In genomic region chr4:169416997-169417396, GRCh38 we compare ENCODE assay signal across 12 cellular contexts.
DNase-seq lines count a peak whose midpoint lies in the region; ATAC-seq and TF ChIP-seq lines count a peak whose summit lies in the region.
"Had no signal": no experiment of that assay in that cellular context is flagged by ENCODE, and none has a peak within 500 bp of the region (broad histone marks: within the 10 kb centered on the region; RNA-seq: fewer than 3 reads in every experiment).

No MANE protein-coding gene starts in this region.

- no peak overlapping the region for H2AFZ ChIP-seq in HCT116 (ENCODE audit: low read depth, low read length, poor library complexity, severe bottlenecking)
- H2AFZ ChIP-seq: PC-9 had no signal

- H3K27ac ChIP-seq in HCT116 (ENCODE audit: low read depth, low read length): no peak overlapping the region
- H3K27ac ChIP-seq: left ventricle myocardium inferior, pancreas, PC-9 had no signal

- no peak overlapping the region for H3K9ac ChIP-seq in HCT116 (ENCODE audit: low read length)

- CTCF ChIA-PET in HCT116 (lab: Charles Lee): no interaction called here

- no peak for DNase-seq in HCT116 (ENCODE audit: low read depth, low spot score)
- DNase-seq in M059J (ENCODE audit: low read depth): peak; percentile 21
- peak; percentile 16 for DNase-seq in inferior parietal cortex (ENCODE audit: extremely low spot score)
- no peak for DNase-seq in NCI-H2227 treated with DMSO at 0.1 percent for 48 hours (lab: John Stamatoyannopoulos, UW)
- DNase-seq in stimulated activated naive CD4-positive, alpha-beta T cell (lab: John Stamatoyannopoulos, UW): no peak
- no peak for DNase-seq in SHP77 (lab: John Stamatoyannopoulos, UW)
- no peak for DNase-seq in activated CD4-positive, CD25-positive, alpha-beta regulatory T cell (lab: John Stamatoyannopoulos, UW)
- DNase-seq: cortex of kidney, left ventricle myocardium inferior, pancreas, PC-9 had no signal

- H3K27me3 ChIP-seq in HCT116 (ENCODE audit: insufficient read depth, low read length): no peaks in the 10 kb centered on the region
- H3K27me3 ChIP-seq: pancreas had no signal

- TF ChIP-seq RAD21 in HCT116 (IDR thresholded peaks at IDR 0.05; ENCODE audit: low read depth): no peak

- no peaks in the 10 kb centered on the region for H3K79me2 ChIP-seq in HCT116 (ENCODE audit: insufficient read depth, low read length)

- TF ChIP-seq POLR2A in HCT116 (IDR thresholded peaks at IDR 0.05; ENCODE audit: borderline replicate concordance, extremely low read depth, insufficient read depth, insufficient read length): no peak

- no peaks in the 10 kb centered on the region for H3K9me3 ChIP-seq in HCT116 (ENCODE audit: control insufficient read depth in 1 of 2, insufficient read depth in 1 of 2, low read depth in 1 of 2, low read length in 2 of 2)
- H3K9me3 ChIP-seq: left ventricle myocardium inferior, pancreas had no signal

- ATAC-seq in GM18519 (IDR thresholded peaks at IDR 0.05; ENCODE audit: low FRiP score, unreplicated experiment) (peak; percentile 66), HCT116 (no peak)

- POLR2A ChIA-PET in HCT116 (lab: Charles Lee): interaction anchor here (0.6 kb wide), 1 partner anchor 407 kb away, joined by 3 read pairs; the partner anchor contains the start of gene CBR4

- no peaks in the 10 kb centered on the region for H3K9me2 ChIP-seq in HCT116 (ENCODE audit: insufficient read depth)

- no peak overlapping the region for H3K4me3 ChIP-seq in HCT116 (replicated peaks in 1 of 2; ENCODE audit: low read depth in 1 of 2, low read length in 2 of 2)
- H3K4me3 ChIP-seq: left ventricle myocardium inferior, pancreas, PC-9 had no signal

- RAD21 ChIA-PET in HCT116 (lab: Charles Lee; ENCODE audit: low non-redundant PET in 1 of 2, low total read pairs in 2 of 2, uncharacterized antibody in 2 of 2, unreplicated experiment in 2 of 2): no interaction called here

- BruUV-seq in HCT116 (replicated peaks; lab: Mats Ljungman, UMichigan): no TSS peak

- no peaks in the 10 kb centered on the region for H3K36me3 ChIP-seq in HCT116 (ENCODE audit: control insufficient read depth in 1 of 2, insufficient read depth in 2 of 2, low read length in 2 of 2)
- H3K36me3 ChIP-seq: pancreas had no signal

- no peak overlapping the region for H3K4me2 ChIP-seq in HCT116 (ENCODE audit: low read length)
- H3K4me2 ChIP-seq: PC-9 had no signal

- peaks cover under 1 to 5% of the 10 kb centered on the region in 2 experiments; a peak in 1 of 4 replicates for H3K4me1 ChIP-seq in HCT116 (ENCODE audit: control insufficient read depth in 1 of 2, insufficient read depth in 2 of 2, low read length in 2 of 2)
- H3K4me1 ChIP-seq: left ventricle myocardium inferior, pancreas had no signal

- no peaks in the 10 kb centered on the region for H4K20me1 ChIP-seq in HCT116 (ENCODE audit: insufficient read depth)

- intact Hi-C loops in HCT116 (cut with micrococcal nuclease): no loop called here

- TF ChIP-seq CTCF in HCT116 (IDR thresholded peaks at IDR 0.05 in 2 of 3, conservative IDR thresholded peaks at IDR 0.05 in 1 of 3; ENCODE audit: borderline replicate concordance in 1 of 3, insufficient read depth in 1 of 3, low read depth in 2 of 3, low read length in 2 of 3): no peak

TF ChIP-seq in HCT116, 20 proteins besides CTCF, POLR2A, EP300 and RAD21:
- TF ChIP-seq ELF1 (IDR thresholded peaks at IDR 0.05; ENCODE audit: borderline replicate concordance, low read depth): no peak
- peak; percentile 48 for TF ChIP-seq TCF7L2 (IDR thresholded peaks at IDR 0.05; ENCODE audit: borderline replicate concordance, extremely low read depth, insufficient read depth, insufficient read length)
- TF ChIP-seq ZNF274 (IDR thresholded peaks at IDR 0.05; ENCODE audit: low read depth, low read length): no peak
- no peak for TF ChIP-seq CBX3 (IDR thresholded peaks at IDR 0.05; ENCODE audit: low read depth)
- TF ChIP-seq ZFX (IDR thresholded peaks at IDR 0.05): no peak
- 0 out of 2 replicates have a peak, but pooled peaks have one; percentile 10 for TF ChIP-seq SP1 (IDR thresholded peaks at IDR 0.05; ENCODE audit: low read depth)
- no peak for TF ChIP-seq EZH2phosphoT487 (IDR thresholded peaks at IDR 0.05; ENCODE audit: borderline replicate concordance)
- no peak for TF ChIP-seq MAX (IDR thresholded peaks at IDR 0.05)
- TF ChIP-seq EZH2 (IDR thresholded peaks at IDR 0.05): no peak
- TF ChIP-seq ATF3 (IDR thresholded peaks at IDR 0.05): no peak
TF ChIP-seq in HCT116: peak in this region for 2.

Comparison
In these comparisons a context has a peak if more than half of its experiments do, and no peak if none do; other contexts are left out.
1. DNase-seq: peak in M059J (single experiment) and inferior parietal cortex (single experiment); none in HCT116 (single experiment), NCI-H2227 treated with DMSO at 0.1 percent for 48 hours (single experiment), stimulated activated naive CD4-positive, alpha-beta T cell (0 of 6), SHP77 (0 of 2) and activated CD4-positive, CD25-positive, alpha-beta regulatory T cell (0 of 4).